ENCODE assay signal across 17 cellular contexts in genomic region chr4:76485450-76485849, GRCh38. TPM values are rescaled to one million over a fixed set of nuclear protein-coding genes. Genes with fewer than 3 reads are reported as not detected.
DNase-seq lines count a peak whose midpoint lies in the region; ATAC-seq and TF ChIP-seq lines count a peak whose summit lies in the region.
"Had no signal": no experiment of that assay in that cellular context is flagged by ENCODE, and none has a peak within 500 bp of the region (broad histone marks: within the 10 kb centered on the region; RNA-seq: fewer than 3 reads in every experiment).

No MANE protein-coding gene starts in this region.

- ATAC-seq in RWPE2 (ENCODE audit: low read depth) (peak; percentile 70; the same call in 2 of the 3 replicates), HG03039 (IDR thresholded peaks at IDR 0.05; ENCODE audit: unreplicated experiment) (no peak)
- ATAC-seq: lower lobe of right lung, upper lobe of right lung had no signal

- in situ Hi-C loops in transverse colon (cut with MboI; ENCODE audit: low pct_ligation_motif_present in 1 of 4, low pct_unique_long_range_greater_than_20kb in 1 of 4, low sequenced_read_pairs in 3 of 4), result no loop called here

- H3K27ac ChIP-seq in RWPE2 (ENCODE audit: poor library complexity, severe bottlenecking) (no peak overlapping the region), transverse colon (no peak overlapping the region), ascending aorta (no peak overlapping the region)
- H3K27ac ChIP-seq: lower lobe of right lung, upper lobe of right lung had no signal

- WGBS in transverse colon (ENCODE audit: low coverage in 1 of 2), 2 donors, result 11 to 27% methylated on average over 2 to 3 of the region's 3 CpGs

- no peak overlapping the region for H3K4me3 ChIP-seq in RWPE2 (ENCODE audit: severe bottlenecking)
- no peak overlapping the region for H3K4me3 ChIP-seq in transverse colon
- no peak overlapping the region for H3K4me3 ChIP-seq in ascending aorta
- H3K4me3 ChIP-seq: lower lobe of right lung, upper lobe of right lung had no signal

- H3K4me1 ChIP-seq in RWPE2 (ENCODE audit: insufficient read depth, poor library complexity, severe bottlenecking) (no peaks in the 10 kb centered on the region), transverse colon (peaks cover 0 to 7% (median 0%) of the 10 kb centered on the region in 4 donors), ascending aorta (no peaks in the 10 kb centered on the region)
- H3K4me1 ChIP-seq: lower lobe of right lung, upper lobe of right lung had no signal

- DNase-seq in NCI-H510A treated with DMSO at 0.1 percent for 48 hours (lab: John Stamatoyannopoulos, UW) (peak; percentile 59), NCI-H510A (lab: John Stamatoyannopoulos, UW) (no peak), RWPE2 (ENCODE audit: low spot score) (no peak), iPS-NIHi11 (ENCODE audit: low spot score) (peak; percentile 51), transverse colon (peak; percentile 21), GM03348 (ENCODE audit: low spot score) (no peak), ascending aorta (ENCODE audit: low spot score in 2 of 2) (no peak)
- DNase-seq: activated CD4-positive, alpha-beta T cell treated with anti-CD3 and anti-CD28 coated beads for 1 hour; activated T-cell treated with anti-CD3 and anti-CD28 coated beads, Interleukin-2, amount 50 U/mL, for 1 hour; amygdala; DMS 273 treated with DMSO at 0.1 percent for 48 hours; effector memory CD4-positive, alpha-beta T cell; lower lobe of right lung; NCI-H1105; SW 1271; upper lobe of right lung had no signal

- no peaks in the 10 kb centered on the region for H3K27me3 ChIP-seq in RWPE2 (ENCODE audit: insufficient read depth, poor library complexity, severe bottlenecking)
- no peaks in the 10 kb centered on the region for H3K27me3 ChIP-seq in transverse colon
- H3K27me3 ChIP-seq in ascending aorta, result no peaks in the 10 kb centered on the region
- H3K27me3 ChIP-seq: upper lobe of right lung had no signal

- intact Hi-C loops in transverse colon (cut with DNase I; ENCODE audit: low total_unique reads), result no loop called here
- intact Hi-C loops in ascending aorta (cut with DNase I), result no loop called here

- TF ChIP-seq POLR2A in transverse colon (IDR thresholded peaks at IDR 0.05), result no peak

- H3K9me3 ChIP-seq in RWPE2 (ENCODE audit: severe bottlenecking) (no peaks in the 10 kb centered on the region), transverse colon (no peaks in the 10 kb centered on the region), ascending aorta (peaks cover 0 to 4% of the 10 kb centered on the region in 2 donors)
- H3K9me3 ChIP-seq: lower lobe of right lung, upper lobe of right lung had no signal

- TF ChIP-seq EP300 in transverse colon (IDR thresholded peaks at IDR 0.05; ENCODE audit: low read depth), result no peak

- TF ChIP-seq CTCF in RWPE2 (IDR thresholded peaks at IDR 0.05; ENCODE audit: poor library complexity, severe bottlenecking) (no peak), transverse colon (IDR thresholded peaks at IDR 0.05) (no peak), ascending aorta (IDR thresholded peaks at IDR 0.05) (no peak)

- H3K36me3 ChIP-seq in RWPE2 (ENCODE audit: low read depth) (no peaks in the 10 kb centered on the region), transverse colon (no peaks in the 10 kb centered on the region), ascending aorta (no peaks in the 10 kb centered on the region)
- H3K36me3 ChIP-seq: lower lobe of right lung, upper lobe of right lung had no signal

RNA-seq across cellular contexts. Expression of gene SHROOM3, which starts 50.4 kb away (rescaled TPM):
- 100 to 1,000 TPM; 182 to 456 (median 437) TPM for total RNA-seq in transverse colon
- 192 TPM for total RNA-seq in ascending aorta

Comparison
In these comparisons a context has a peak if more than half of its experiments do, and no peak if none do; other contexts are left out.
1. DNase-seq: peak in NCI-H510A treated with DMSO at 0.1 percent for 48 hours (single experiment), iPS-NIHi11 (single experiment) and transverse colon (single experiment); none in NCI-H510A (single experiment), RWPE2 (single experiment), GM03348 (single experiment) and ascending aorta (0 of 2).